In genomic region chr20:1757606-1758507, GRCh38 we compare ENCODE assay signal across 2 cellular contexts.
TF ChIP-seq lines count a peak whose summit lies in the region.

No MANE protein-coding gene starts in this region.

TF ChIP-seq in HepG2, 621 proteins besides CTCF, POLR2A, EP300 and RAD21 (continued from another document):
- 0 out of 2 replicates have a peak, but pooled peaks have one; percentile 9 for TF ChIP-seq PAXIP1 (CRISPR knock-in tag; conservative IDR thresholded peaks at IDR 0.05)

TF ChIP-seq in SK-N-SH, 30 proteins besides CTCF, POLR2A, EP300 and RAD21 (continued from another document):
- TF ChIP-seq REST (IDR thresholded peaks at IDR 0.05; ENCODE audit: low read depth, low read length) (no peak), POLR2AphosphoS5 (IDR thresholded peaks at IDR 0.05; ENCODE audit: low read depth, low read length) (no peak), FOSL2 (IDR thresholded peaks at IDR 0.05; ENCODE audit: borderline replicate concordance, low read depth) (no peak)
